16 cellular contexts compared by ENCODE assay signal in the genomic region with DNA sequence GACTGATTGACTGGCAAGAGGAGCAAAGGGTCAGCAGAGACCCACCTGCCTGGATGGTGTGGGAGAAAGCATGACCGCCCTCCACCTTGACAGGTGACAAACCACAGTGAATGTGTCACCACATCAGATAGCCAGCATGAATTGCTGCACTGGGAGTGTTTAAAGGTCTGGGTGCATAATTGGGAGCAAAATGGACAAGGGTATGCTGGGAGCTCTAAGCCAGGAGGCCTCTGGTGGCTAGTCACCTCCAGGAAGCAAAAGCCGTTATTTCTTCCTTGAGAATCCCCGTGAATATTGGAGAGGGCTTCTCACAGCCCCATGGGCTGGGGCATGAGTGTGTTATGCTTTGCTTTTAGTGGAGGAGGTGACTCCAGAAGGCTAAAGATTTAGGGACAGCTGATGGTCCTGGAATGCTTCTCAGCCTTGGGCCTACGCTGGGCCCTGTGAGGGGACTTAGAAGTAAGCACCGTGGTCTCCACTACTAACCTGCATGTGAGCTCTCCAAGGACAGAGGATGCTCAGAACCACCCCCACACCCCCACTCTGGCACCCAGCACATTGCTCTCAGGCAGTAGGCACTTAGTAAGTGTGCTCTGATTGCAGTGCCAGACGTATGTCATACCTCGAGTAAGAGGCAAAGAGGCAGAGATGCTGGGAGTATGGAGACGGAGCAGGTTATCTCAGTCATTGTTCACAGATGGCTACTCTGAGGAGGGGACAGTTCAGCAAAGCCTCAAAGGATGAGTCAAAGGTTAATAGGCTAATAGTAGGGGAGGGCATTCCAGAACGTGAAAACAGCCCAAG. TPM values are rescaled to one million over a fixed set of nuclear protein-coding genes. Genes with fewer than 3 reads are reported as not detected.
A peak's percentile ranks its signal among the peaks of the same experiment; 100 is the strongest.
DNase-seq lines count a peak whose midpoint lies in the region; ATAC-seq and TF ChIP-seq lines count a peak whose summit lies in the region.
"Had no signal": no experiment of that assay in that cellular context is flagged by ENCODE, and none has a peak within 500 bp of the region (broad histone marks: within the 10 kb centered on the region; RNA-seq: fewer than 3 reads in every experiment).

No MANE protein-coding gene starts in this region.

- no peaks in the 10 kb centered on the region for H3K27me3 Mint-ChIP-seq in activated CD4-positive, alpha-beta T cell treated with anti-CD3 and anti-CD28 coated beads for 36 hours
- H3K27me3 Mint-ChIP-seq in activated CD8-positive, alpha-beta T cell treated with anti-CD3 and anti-CD28 coated beads, Interleukin-2, amount 10 ng/mL, durations not matched to agents 7 days and 5 days (ENCODE audit: low read depth) = peaks cover 4% of the 10 kb centered on the region

- no peak for TF ChIP-seq CTCF in stomach (IDR thresholded peaks at IDR 0.05)

- H3K4me3 ChIP-seq in stomach = no peak overlapping the region

- peak overlapping the region; percentile 91 to 100 (median 97) for H3K27ac ChIP-seq in stomach

- no peaks in the 10 kb centered on the region for H3K9me3 Mint-ChIP-seq in activated CD4-positive, alpha-beta T cell treated with anti-CD3 and anti-CD28 coated beads for 36 hours (ENCODE audit: low read depth)
- no peaks in the 10 kb centered on the region for H3K9me3 Mint-ChIP-seq in activated CD8-positive, alpha-beta T cell treated with anti-CD3 and anti-CD28 coated beads, Interleukin-2, amount 10 ng/mL, durations not matched to agents 7 days and 5 days (ENCODE audit: insufficient read depth)

- peaks cover 60 to 83% (median 82%) of the 10 kb centered on the region in 4 donors for H3K4me1 ChIP-seq in stomach

- peak; percentile 29 for DNase-seq in activated CD4-positive, alpha-beta T cell treated with anti-CD3 and anti-CD28 coated beads for 36 hours
- DNase-seq in activated CD4-positive, alpha-beta T cell treated with anti-CD3 and anti-CD28 coated beads, Interleukin-2, amount 50 U/mL, for 1 hour = no peak
- no peak for DNase-seq in activated CD8-positive, alpha-beta T cell treated with anti-CD3 and anti-CD28 coated beads, Interleukin-2, amount 10 ng/mL, durations not matched to agents 7 days and 5 days
- DNase-seq in kidney tubule cell (ENCODE audit: low spot score) (peak; percentile 73), stomach (peak; percentile 25), left lobe of liver (ENCODE audit: low spot score) (no peak), NCI-H1694 (lab: John Stamatoyannopoulos, UW) (no peak)
- DNase-seq: 8988T; activated CD4-positive, alpha-beta T cell treated with anti-CD3 and anti-CD28 coated beads for 1 hour; NCI-H187 treated with DMSO at 0.1 percent for 48 hours had no signal

- no peaks in the 10 kb centered on the region for H3K9me3 ChIP-seq in stomach

- no peak for ATAC-seq in activated CD4-positive, alpha-beta T cell treated with anti-CD3 and anti-CD28 coated beads for 36 hours
- ATAC-seq in activated CD8-positive, alpha-beta T cell treated with anti-CD3 and anti-CD28 coated beads, Interleukin-2, amount 10 ng/mL, durations not matched to agents 7 days and 5 days = no peak
- no peak for ATAC-seq in HG02885 (IDR thresholded peaks at IDR 0.05; ENCODE audit: poor library complexity, unreplicated experiment)
- no peak for ATAC-seq in left lobe of liver
- ATAC-seq: Panc1 had no signal

- H3K27ac Mint-ChIP-seq in activated CD4-positive, alpha-beta T cell treated with anti-CD3 and anti-CD28 coated beads for 36 hours = peak overlapping the region; percentile 17
- H3K27ac Mint-ChIP-seq in activated CD8-positive, alpha-beta T cell treated with anti-CD3 and anti-CD28 coated beads, Interleukin-2, amount 10 ng/mL, durations not matched to agents 7 days and 5 days = peak overlapping the region; percentile 60

- no peak overlapping the region for H3K4me3 Mint-ChIP-seq in activated CD4-positive, alpha-beta T cell treated with anti-CD3 and anti-CD28 coated beads for 36 hours
- H3K4me3 Mint-ChIP-seq in activated CD8-positive, alpha-beta T cell treated with anti-CD3 and anti-CD28 coated beads, Interleukin-2, amount 10 ng/mL, durations not matched to agents 7 days and 5 days = no peak overlapping the region

- no peaks in the 10 kb centered on the region for H3K36me3 ChIP-seq in stomach

- POLR2A ChIA-PET in activated CD4-positive, alpha-beta T cell treated with anti-CD3 and anti-CD28 coated beads for 36 hours (lab: Charles Lee) = interaction anchor here (1.2 to 8.1 kb wide), 4 partner anchors 11 to 113 kb away, joined by 3 to 116 read pairs (median 36); a partner anchor contains a TSS
- POLR2A ChIA-PET in activated CD8-positive, alpha-beta T cell treated with anti-CD3 and anti-CD28 coated beads, Interleukin-2, amount 10 ng/mL, durations not matched to agents 7 days and 5 days (lab: Charles Lee) = interaction anchor here (2.0 to 18.3 kb wide), 3 partner anchors 20 to 113 kb away, joined by 10 to 720 read pairs (median 74); a partner anchor contains a TSS

- TF ChIP-seq EP300 in stomach (IDR thresholded peaks at IDR 0.05) = no peak

- intact Hi-C loops in activated CD4-positive, alpha-beta T cell treated with anti-CD3 and anti-CD28 coated beads for 36 hours (cut with DNase I, micrococcal nuclease) = loop anchor here (2.0 to 5.0 kb wide), 4 partner anchors 42 to 435 kb away; a partner anchor contains a TSS
- intact Hi-C loops in stomach (cut with DNase I; ENCODE audit: low total_unique reads) = loop anchor here (10.0 kb wide), 1 partner anchor 115 kb away; no protein-coding TSS in a partner anchor

- peaks cover 31% of the 10 kb centered on the region for H3K4me1 Mint-ChIP-seq in activated CD4-positive, alpha-beta T cell treated with anti-CD3 and anti-CD28 coated beads for 36 hours
- peaks cover 51% of the 10 kb centered on the region for H3K4me1 Mint-ChIP-seq in activated CD8-positive, alpha-beta T cell treated with anti-CD3 and anti-CD28 coated beads, Interleukin-2, amount 10 ng/mL, durations not matched to agents 7 days and 5 days (ENCODE audit: low read depth)

- H3K27me3 ChIP-seq in stomach = no peaks in the 10 kb centered on the region

- H3K36me3 Mint-ChIP-seq in activated CD4-positive, alpha-beta T cell treated with anti-CD3 and anti-CD28 coated beads for 36 hours (ENCODE audit: low read depth) = no peaks in the 10 kb centered on the region
- H3K36me3 Mint-ChIP-seq in activated CD8-positive, alpha-beta T cell treated with anti-CD3 and anti-CD28 coated beads, Interleukin-2, amount 10 ng/mL, durations not matched to agents 7 days and 5 days (ENCODE audit: low read depth) = no peaks in the 10 kb centered on the region

- CTCF ChIA-PET in activated CD4-positive, alpha-beta T cell treated with anti-CD3 and anti-CD28 coated beads for 36 hours (lab: Charles Lee) = interaction anchor here (0.6 to 10.3 kb wide), 19 partner anchors 9 to 232 kb away, joined by 3 to 308 read pairs (median 8); a partner anchor contains a TSS
- CTCF ChIA-PET in activated CD8-positive, alpha-beta T cell treated with anti-CD3 and anti-CD28 coated beads, Interleukin-2, amount 10 ng/mL, durations not matched to agents 7 days and 5 days (lab: Charles Lee) = interaction anchor here (0.8 to 13.6 kb wide), 19 partner anchors 9 to 385 kb away, joined by 3 to 400 read pairs (median 15); a partner anchor contains a TSS

- TF ChIP-seq POLR2A in stomach (IDR thresholded peaks at IDR 0.05) = no peak

- 56 to 67% (median 60%) methylated on average over 9 of the region's 9 CpGs for WGBS in stomach, 5 donors

RNA-seq across cellular contexts. Expression of a gene that starts 9.1 kb away (rescaled TPM):
- 100 to 1,000 TPM; 121 to 130 TPM for total RNA-seq in activated CD4-positive, alpha-beta T cell treated with anti-CD3 and anti-CD28 coated beads for 36 hours
- 100 to 1,000 TPM; 221 to 228 TPM for total RNA-seq in activated CD8-positive, alpha-beta T cell treated with anti-CD3 and anti-CD28 coated beads, Interleukin-2, amount 10 ng/mL, durations not matched to agents 7 days and 5 days
- total RNA-seq in stomach = 100 to 1,000 TPM in 2 of 5 donors, 10 to 100 TPM in 3; 18.0 to 256 (median 91.5) TPM
- polyA plus RNA-seq in stomach = 10 to 100 TPM; 17.1 to 80.2 (median 49.1) TPM
- total RNA-seq in left lobe of liver = 24.8 TPM

RNA-seq across cellular contexts. Expression of a gene that starts 43.7 kb away (rescaled TPM):
- 1 to 10 TPM in 1 of 2 experiments, under 1 TPM in 1; 0.69 to 1.6 TPM for total RNA-seq in activated CD4-positive, alpha-beta T cell treated with anti-CD3 and anti-CD28 coated beads for 36 hours
- total RNA-seq in activated CD8-positive, alpha-beta T cell treated with anti-CD3 and anti-CD28 coated beads, Interleukin-2, amount 10 ng/mL, durations not matched to agents 7 days and 5 days = under 1 TPM in 1 of 2 experiments, not detected in 1; 0.71 TPM
- total RNA-seq in stomach = not detected
- polyA plus RNA-seq in stomach = not detected
- not detected for total RNA-seq in left lobe of liver
- total RNA-seq: bronchial epithelial cell, frontal cortex, mesenteric fat pad, subcutaneous adipose tissue had no signal

RNA-seq across cellular contexts. Expression of a gene that starts 57.1 kb away (rescaled TPM):
- total RNA-seq in activated CD4-positive, alpha-beta T cell treated with anti-CD3 and anti-CD28 coated beads for 36 hours = 10 to 100 TPM; 46.0 to 51.3 TPM
- 10 to 100 TPM; 30.4 to 34.5 TPM for total RNA-seq in activated CD8-positive, alpha-beta T cell treated with anti-CD3 and anti-CD28 coated beads, Interleukin-2, amount 10 ng/mL, durations not matched to agents 7 days and 5 days
- total RNA-seq in stomach (10 to 100 TPM; 30.9 to 93.2 (median 46.0) TPM), left lobe of liver (14.5 TPM)
- 10 to 100 TPM in 1 of 3 donors, 1 to 10 TPM in 2; 5.2 to 12.2 (median 6.6) TPM for polyA plus RNA-seq in stomach

Comparison
In these comparisons a context has a peak if more than half of its experiments do, and no peak if none do; other contexts are left out.
1. DNase-seq: peak in activated CD4-positive, alpha-beta T cell treated with anti-CD3 and anti-CD28 coated beads for 36 hours (single experiment), kidney tubule cell (single experiment) and stomach (single experiment); none in activated CD4-positive, alpha-beta T cell treated with anti-CD3 and anti-CD28 coated beads, Interleukin-2, amount 50 U/mL, for 1 hour (single experiment), activated CD8-positive, alpha-beta T cell treated with anti-CD3 and anti-CD28 coated beads, Interleukin-2, amount 10 ng/mL, durations not matched to agents 7 days and 5 days (single experiment), left lobe of liver (single experiment) and NCI-H1694 (single experiment).